18 cellular contexts compared by ENCODE assay signal in the genomic region with DNA sequence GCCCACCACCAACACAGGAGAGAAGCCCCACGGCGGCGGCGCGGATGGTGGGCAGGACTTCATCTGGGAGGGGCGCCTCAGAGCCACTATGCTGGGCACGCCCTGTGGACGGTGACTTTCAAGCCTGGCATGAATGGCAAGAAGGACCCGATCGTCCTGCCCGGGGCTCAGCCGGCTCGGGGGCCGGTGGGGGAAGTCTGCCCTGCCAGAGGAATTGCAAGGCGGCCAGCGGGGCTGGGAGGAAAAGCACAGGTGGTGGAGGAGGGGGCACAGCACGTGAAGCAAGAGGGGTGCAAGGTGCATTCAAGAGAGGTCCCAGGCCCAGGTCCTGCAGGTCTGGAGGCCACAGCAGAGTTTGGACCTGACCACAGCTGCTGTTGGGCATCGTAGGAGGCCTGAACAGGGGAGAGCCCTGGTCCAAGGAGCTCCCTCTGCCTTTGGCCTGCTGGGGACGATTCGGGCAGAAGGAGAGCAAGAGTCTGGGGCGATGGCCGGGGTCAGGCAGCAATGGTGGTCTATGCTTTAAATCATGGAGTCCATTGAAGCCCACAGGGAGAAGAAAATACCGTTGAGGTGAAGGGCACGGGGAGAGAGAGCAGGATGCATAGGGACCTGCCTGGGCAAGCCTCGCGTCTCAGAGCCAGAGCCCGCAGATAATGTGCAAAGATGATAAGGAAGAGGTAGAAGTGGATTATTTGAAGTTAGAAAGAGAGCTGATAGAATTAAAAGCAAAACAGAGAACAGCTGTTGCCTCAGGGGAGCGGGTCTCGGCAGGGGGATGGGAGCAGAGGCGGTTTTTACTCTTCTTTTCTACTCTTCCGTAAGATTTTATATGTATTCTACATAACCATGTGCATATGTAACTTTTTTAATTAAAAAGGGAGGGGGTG.
DNase-seq lines count a peak whose midpoint lies in the region; ATAC-seq, FAIRE-seq and TF ChIP-seq lines count a peak whose summit lies in the region.
"Had no signal": no experiment of that assay in that cellular context is flagged by ENCODE, and none has a peak within 500 bp of the region (broad histone marks: within the 10 kb centered on the region; RNA-seq: fewer than 3 reads in every experiment).

No MANE protein-coding gene starts in this region.

- intact Hi-C loops in Right ventricle myocardium superior (cut with DNase I) (no loop called here), left cardiac atrium (cut with DNase I) (no loop called here)

- DNase-seq in Right ventricle myocardium superior (peak; percentile 30), left cardiac atrium (no peak), astrocyte (ENCODE audit: low read depth) (no peak), mesenteric fat pad (ENCODE audit: low spot score) (peak; percentile 82), type B pancreatic cell (ENCODE audit: extremely low spot score, unreplicated experiment) (peak; percentile 68), pons (ENCODE audit: low spot score) (no peak), OCI-M2 (lab: John Stamatoyannopoulos, UW; ENCODE audit: unreplicated experiment) (no peak)
- no peak for DNase-seq in effector memory CD4-positive, alpha-beta T cell
- DNase-seq: activated CD4-positive, alpha-beta T cell treated with anti-CD3 and anti-CD28 coated beads for 4 hours; dermis blood vessel endothelial cell; Kasumi-1; NCI-H1417 treated with DMSO at 0.1 percent for 48 hours; NCI-H345; SIG-M5; substantia nigra had no signal

- no peak overlapping the region for H3K9ac ChIP-seq in astrocyte (ENCODE audit: low read length)

- H3K4me3 ChIP-seq in astrocyte (ENCODE audit: insufficient read depth, low read depth, low read length): no peak overlapping the region
- no peak overlapping the region for H3K4me3 ChIP-seq in effector memory CD4-positive, alpha-beta T cell (ENCODE audit: insufficient read depth, low read depth, low read length, poor library complexity, severe bottlenecking)

- H3K4me3 Mint-ChIP-seq in astrocyte (ENCODE audit: unreplicated experiment) (no peak overlapping the region), type B pancreatic cell (no peak overlapping the region)
- H3K4me3 Mint-ChIP-seq: B cell had no signal

- H3K4me1 Mint-ChIP-seq in astrocyte (ENCODE audit: low read depth, unreplicated experiment): peaks cover 2% of the 10 kb centered on the region
- peaks cover 38% of the 10 kb centered on the region for H3K4me1 Mint-ChIP-seq in type B pancreatic cell (ENCODE audit: unreplicated experiment)
- H3K4me1 Mint-ChIP-seq: B cell had no signal

- H3K27ac ChIP-seq in astrocyte (ENCODE audit: low read depth, low read length): no peak overlapping the region
- no peak overlapping the region for H3K27ac ChIP-seq in effector memory CD4-positive, alpha-beta T cell (ENCODE audit: insufficient read depth, low read length, poor library complexity, severe bottlenecking)

- H2AFZ ChIP-seq in astrocyte (ENCODE audit: low read depth, low read length): no peak overlapping the region

- H3K9me3 Mint-ChIP-seq in astrocyte (ENCODE audit: unreplicated experiment) (peaks cover 5% of the 10 kb centered on the region), type B pancreatic cell (no peaks in the 10 kb centered on the region)

- H3K79me2 ChIP-seq in astrocyte (ENCODE audit: insufficient read depth, low read length): no peaks in the 10 kb centered on the region

- H4K20me1 ChIP-seq in astrocyte (ENCODE audit: insufficient read depth, low read length): no peaks in the 10 kb centered on the region

- no peaks in the 10 kb centered on the region for H3K4me1 ChIP-seq in astrocyte (ENCODE audit: insufficient read depth, low read length)
- no peaks in the 10 kb centered on the region for H3K4me1 ChIP-seq in effector memory CD4-positive, alpha-beta T cell (ENCODE audit: control insufficient read depth, insufficient read depth, low read length, poor library complexity, severe bottlenecking)

- H3K27ac Mint-ChIP-seq in astrocyte (ENCODE audit: unreplicated experiment) (peak overlapping the region; percentile 77), type B pancreatic cell (peak overlapping the region; percentile 10)
- H3K27ac Mint-ChIP-seq: B cell had no signal

- ATAC-seq in Right ventricle myocardium superior (ENCODE audit: poor library complexity) (no peak), left cardiac atrium (no peak)
- ATAC-seq: esophagus mucosa had no signal

- H3K27me3 ChIP-seq in astrocyte (ENCODE audit: insufficient read depth, low read length): peaks cover 11% of the 10 kb centered on the region
- H3K27me3 ChIP-seq in effector memory CD4-positive, alpha-beta T cell (replicated peaks; ENCODE audit: control insufficient read depth, insufficient read depth, low read length, poor library complexity, severe bottlenecking): no peaks in the 10 kb centered on the region

- H3K27me3 Mint-ChIP-seq in astrocyte (ENCODE audit: low read depth, unreplicated experiment): peaks cover 62% of the 10 kb centered on the region
- peaks cover 11% of the 10 kb centered on the region for H3K27me3 Mint-ChIP-seq in type B pancreatic cell

- H3K36me3 Mint-ChIP-seq in astrocyte (ENCODE audit: low read depth, unreplicated experiment) (no peaks in the 10 kb centered on the region), type B pancreatic cell (no peaks in the 10 kb centered on the region)

- H3K9me3 ChIP-seq in astrocyte (ENCODE audit: insufficient read depth, low read depth, low read length): no peaks in the 10 kb centered on the region
- H3K9me3 ChIP-seq in effector memory CD4-positive, alpha-beta T cell (ENCODE audit: control insufficient read depth, low read length): no peaks in the 10 kb centered on the region

- no peaks in the 10 kb centered on the region for H3K36me3 ChIP-seq in astrocyte (ENCODE audit: insufficient read depth, low read length)
- no peaks in the 10 kb centered on the region for H3K36me3 ChIP-seq in effector memory CD4-positive, alpha-beta T cell (ENCODE audit: control insufficient read depth, insufficient read depth, low read length)

- no peak for TF ChIP-seq CTCF in astrocyte (IDR thresholded peaks at IDR 0.05; ENCODE audit: insufficient read depth, low read depth, low read length)
- no peak for TF ChIP-seq CTCF in type B pancreatic cell (conservative IDR thresholded peaks at IDR 0.05)

- H3K4me2 ChIP-seq in astrocyte (ENCODE audit: low read length): no peak overlapping the region

- no peak for FAIRE-seq in astrocyte (lab: Jason Lieb, UNC)
- FAIRE-seq: GM18507 had no signal

Comparison
In these comparisons a context has a peak if more than half of its experiments do, and no peak if none do; other contexts are left out.
1. DNase-seq: peak in Right ventricle myocardium superior (single experiment), mesenteric fat pad (single experiment) and type B pancreatic cell (single experiment); none in left cardiac atrium (single experiment), astrocyte (single experiment), effector memory CD4-positive, alpha-beta T cell (0 of 3), pons (single experiment) and OCI-M2 (single experiment).